In genomic region chr17:50767446-50767845, GRCh38 we compare ENCODE assay signal across 1 cellular context.
TF ChIP-seq lines count a peak whose summit lies in the region.

TSS of gene ANKRD40CL (minus strand) at chr17:50767518. CDS start at chr17:50766913, 605 bp downstream.

TF ChIP-seq in HepG2, 621 proteins besides CTCF, POLR2A, EP300 and RAD21 (continued from another document):
- TF ChIP-seq ZNF770 (CRISPR knock-in tag; IDR thresholded peaks at IDR 0.05) (peak; percentile 80), TBP (CRISPR knock-in tag; IDR thresholded peaks at IDR 0.05) (no peak), HNF4A (CRISPR knock-in tag; IDR thresholded peaks at IDR 0.05) (peak; percentile 38), SNAPC5 (CRISPR knock-in tag; IDR thresholded peaks at IDR 0.05; ENCODE audit: borderline replicate concordance) (no peak)
- TF ChIP-seq, protein P1, sequence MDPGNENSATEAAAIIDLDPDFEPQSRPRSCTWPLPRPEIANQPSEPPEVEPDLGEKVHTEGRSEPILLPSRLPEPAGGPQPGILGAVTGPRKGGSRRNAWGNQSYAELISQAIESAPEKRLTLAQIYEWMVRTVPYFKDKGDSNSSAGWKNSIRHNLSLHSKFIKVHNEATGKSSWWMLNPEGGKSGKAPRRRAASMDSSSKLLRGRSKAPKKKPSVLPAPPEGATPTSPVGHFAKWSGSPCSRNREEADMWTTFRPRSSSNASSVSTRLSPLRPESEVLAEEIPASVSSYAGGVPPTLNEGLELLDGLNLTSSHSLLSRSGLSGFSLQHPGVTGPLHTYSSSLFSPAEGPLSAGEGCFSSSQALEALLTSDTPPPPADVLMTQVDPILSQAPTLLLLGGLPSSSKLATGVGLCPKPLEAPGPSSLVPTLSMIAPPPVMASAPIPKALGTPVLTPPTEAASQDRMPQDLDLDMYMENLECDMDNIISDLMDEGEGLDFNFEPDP (CRISPR knock-in tag; conservative IDR thresholded peaks at IDR 0.05), result 0 out of 2 replicates have a peak, but pooled peaks have one; percentile 42
